9 cellular contexts compared by ENCODE assay signal in the genomic region with DNA sequence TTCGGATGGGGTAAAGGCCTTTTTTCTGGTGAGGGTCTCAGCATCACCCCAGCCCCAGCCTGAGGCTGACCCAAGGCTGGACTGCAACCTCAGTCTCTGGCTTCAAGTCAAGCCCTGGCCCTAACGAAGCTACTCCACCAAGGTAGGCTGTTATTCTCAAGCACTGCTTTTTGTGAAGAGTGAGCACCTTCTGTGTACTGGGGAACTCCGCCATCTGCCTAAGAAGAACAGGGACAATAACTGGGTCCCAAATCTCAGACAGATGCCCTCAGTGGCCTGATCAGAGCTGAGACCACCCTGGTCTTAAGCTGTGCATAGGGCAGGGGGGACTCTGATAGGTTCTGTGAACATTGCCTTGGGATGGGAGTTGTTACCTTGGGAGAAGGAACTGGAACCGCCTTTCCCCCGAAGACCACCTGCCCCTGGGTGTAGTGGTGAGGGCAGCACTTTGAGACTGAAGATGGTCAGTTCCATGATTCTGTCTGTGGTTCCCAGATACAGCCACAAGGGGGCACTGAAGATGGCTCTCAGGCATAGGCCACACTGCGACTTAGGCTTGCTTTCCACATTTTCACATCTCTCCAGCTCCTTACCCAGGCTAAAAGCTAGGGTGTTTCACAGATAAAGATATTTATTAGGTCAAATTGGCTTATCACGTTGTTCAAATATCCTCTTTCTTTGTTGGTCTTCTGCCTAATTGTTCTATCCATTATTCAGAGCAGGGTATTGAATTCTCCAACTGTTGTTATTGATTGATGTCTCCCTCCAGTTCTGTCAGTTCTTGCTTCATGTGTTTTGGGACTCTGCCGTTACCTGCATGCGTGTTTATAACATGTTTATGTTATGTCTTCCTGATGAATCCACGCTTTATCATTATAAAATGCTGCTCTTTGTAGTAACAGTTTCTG. TPM values are rescaled to one million over a fixed set of nuclear protein-coding genes. Genes with fewer than 3 reads are reported as not detected.
DNase-seq lines count a peak whose midpoint lies in the region; ATAC-seq and TF ChIP-seq lines count a peak whose summit lies in the region.
"Had no signal": no experiment of that assay in that cellular context is flagged by ENCODE, and none has a peak within 500 bp of the region (broad histone marks: within the 10 kb centered on the region; RNA-seq: fewer than 3 reads in every experiment).

No MANE protein-coding gene starts in this region.

- H4K20me1 ChIP-seq in Karpas-422 (ENCODE audit: insufficient read depth, low read depth, low read length) (no peaks in the 10 kb centered on the region), SK-N-SH (ENCODE audit: insufficient read depth) (no peaks in the 10 kb centered on the region)

- no peak overlapping the region for H4K8ac ChIP-seq in trophoblast cell (ENCODE audit: low read depth, low read length)

- no peak overlapping the region for H3K9ac ChIP-seq in Karpas-422 (ENCODE audit: low read length)
- no peak overlapping the region for H3K9ac ChIP-seq in SK-N-SH
- no peak overlapping the region for H3K9ac ChIP-seq in trophoblast cell (ENCODE audit: low read length)

- H4K91ac ChIP-seq in trophoblast cell (ENCODE audit: low read depth, low read length) = no peak overlapping the region

- H3K9me2 ChIP-seq in Karpas-422 (replicated peaks; ENCODE audit: insufficient read depth, low read length) (no peaks in the 10 kb centered on the region), SK-N-SH (no peaks in the 10 kb centered on the region)

- H3K36me3 Mint-ChIP-seq in CD4-positive, alpha-beta T cell (ENCODE audit: low read depth) = no peaks in the 10 kb centered on the region

- no peak overlapping the region for H3K27ac ChIP-seq in CD4-positive, alpha-beta T cell (ENCODE audit: low read depth, low read length)
- H3K27ac ChIP-seq in Karpas-422 (ENCODE audit: low read length) = no peak overlapping the region
- no peak overlapping the region for H3K27ac ChIP-seq in SK-N-SH (ENCODE audit: low read depth in 2 of 2, low read length in 1 of 2)
- H3K27ac ChIP-seq in trophoblast cell (ENCODE audit: low read depth, low read length) = no peak overlapping the region
- H3K27ac ChIP-seq in upper lobe of left lung = no peak overlapping the region

- H3K9me3 ChIP-seq in CD4-positive, alpha-beta T cell (ENCODE audit: control insufficient read depth, low read length) = no peaks in the 10 kb centered on the region
- no peaks in the 10 kb centered on the region for H3K9me3 ChIP-seq in Karpas-422 (ENCODE audit: low read length)
- H3K9me3 ChIP-seq in SK-N-SH = no peaks in the 10 kb centered on the region
- H3K9me3 ChIP-seq in trophoblast cell (ENCODE audit: insufficient read depth, low read depth, low read length) = no peaks in the 10 kb centered on the region
- no peaks in the 10 kb centered on the region for H3K9me3 ChIP-seq in upper lobe of left lung

- H3K23ac ChIP-seq in trophoblast cell (ENCODE audit: low read length) = no peak overlapping the region

- H3K4ac ChIP-seq in trophoblast cell (ENCODE audit: low read depth, low read length) = no peak overlapping the region

- intact Hi-C loops in CD4-positive, alpha-beta T cell (cut with DNase I, micrococcal nuclease) = loop anchor here (1.0 to 5.0 kb wide), 4 partner anchors 64 to 516 kb away; no protein-coding TSS in a partner anchor

- POLR2A ChIA-PET in CD4-positive, alpha-beta T cell (lab: Charles Lee) = interaction anchor here (0.7 to 1.7 kb wide), 2 partner anchors 11 to 14 kb away, joined by 3 to 8 read pairs; no protein-coding TSS in a partner anchor
- POLR2A ChIA-PET in SK-N-SH (lab: Yijun Ruan, JAX) = no interaction called here

- H3K4me1 ChIP-seq in Karpas-422 (ENCODE audit: low read length) (no peaks in the 10 kb centered on the region; the same call in 1 of the 2 replicates), SK-N-SH (ENCODE audit: control insufficient read depth in 1 of 2, insufficient read depth in 2 of 2, low read depth in 1 of 2, low read length in 1 of 2) (no peaks in the 10 kb centered on the region; a peak in 1 of 4 replicates), trophoblast cell (ENCODE audit: control insufficient read depth in 1 of 2, insufficient read depth in 2 of 2, low read length in 2 of 2) (peaks cover 0 to 4% of the 10 kb centered on the region in 2 experiments), upper lobe of left lung (peaks cover 0 to 6% (median 3%) of the 10 kb centered on the region in 4 donors)

- WGBS in SK-N-SH (ENCODE audit: low lambda C conversion rate) = 28% methylated on average over 9 of the region's 10 CpGs
- no CpG with 5 or more reads among the region's 10 CpGs for WGBS in trophoblast cell (ENCODE audit: extremely low coverage, insufficient coverage, insufficient read length)
- 33 to 45% methylated on average over 8 to 10 of the region's 10 CpGs for WGBS in upper lobe of left lung, 2 donors

- no peak overlapping the region for H3K18ac ChIP-seq in trophoblast cell (ENCODE audit: low read length)

- no peaks in the 10 kb centered on the region for H3F3A ChIP-seq in SK-N-SH (replicated peaks; ENCODE audit: insufficient read depth)

- peaks cover 27% of the 10 kb centered on the region for H3K4me1 Mint-ChIP-seq in CD4-positive, alpha-beta T cell (ENCODE audit: low read depth)

- H3K79me1 ChIP-seq in trophoblast cell (ENCODE audit: low read length) = no peaks in the 10 kb centered on the region

- H3K27ac Mint-ChIP-seq in CD4-positive, alpha-beta T cell = no peak overlapping the region
- H3K27ac Mint-ChIP-seq: T-helper 1 cell treated with Interleukin-12 subunit alpha and Interleukin-12 subunit beta and Interleukin-4 antibody, amounts not matched to agents 30 μg/mL and 1 μg/mL, for 36 hours had no signal

- H2BK5ac ChIP-seq in trophoblast cell (ENCODE audit: low read depth, low read length, poor library complexity) = no peak overlapping the region

- H2AFZ ChIP-seq in Karpas-422 (ENCODE audit: low read length) (peak overlapping the region; percentile 55; the same call in 1 of the 2 replicates), SK-N-SH (ENCODE audit: low read depth) (no peak overlapping the region), trophoblast cell (ENCODE audit: insufficient read depth, low read length, poor library complexity) (no peak overlapping the region)

- TF ChIP-seq CTCF in CD4-positive, alpha-beta T cell (IDR thresholded peaks at IDR 0.05) = peak; percentile 96
- TF ChIP-seq CTCF in SK-N-SH (IDR thresholded peaks at IDR 0.05) (peak; percentile 86), upper lobe of left lung (IDR thresholded peaks at IDR 0.05) (peak; percentile 79 to 92 (median 87))

- DNase-seq in CD4-positive, alpha-beta T cell = peak; percentile 53 to 70 (median 60)
- DNase-seq in Karpas-422 (peak; percentile 89), SK-N-SH (peak; percentile 79), globus pallidus (ENCODE audit: low spot score) (peak; percentile 82), trophoblast cell (peak; percentile 70 to 90), upper lobe of left lung (peak in 1 of 2 donors; percentile 75)
- DNase-seq in activated naive CD4-positive, alpha-beta T cell treated with Interleukin-2 at 50 U/mL for 16 hours = peak; percentile 72

- no peaks in the 10 kb centered on the region for H3K9me3 Mint-ChIP-seq in CD4-positive, alpha-beta T cell
- H3K9me3 Mint-ChIP-seq: T-helper 1 cell treated with Interleukin-12 subunit alpha and Interleukin-12 subunit beta and Interleukin-4 antibody, amounts not matched to agents 30 μg/mL and 1 μg/mL, for 36 hours had no signal

- H3K27me3 Mint-ChIP-seq in CD4-positive, alpha-beta T cell = no peaks in the 10 kb centered on the region

- CTCF ChIA-PET in CD4-positive, alpha-beta T cell (lab: Charles Lee) = interaction anchor here (0.6 to 3.4 kb wide), 12 partner anchors 9 to 92 kb away, joined by 3 to 70 read pairs (median 4); a partner anchor contains a TSS
- CTCF ChIA-PET in SK-N-SH (lab: Yijun Ruan, JAX) = interaction anchor here (0.6 to 5.0 kb wide), 27 partner anchors 10 to 515 kb away, joined by 3 to 115 read pairs (median 7); a partner anchor contains a TSS

- H3K4me2 ChIP-seq in Karpas-422 (ENCODE audit: low read depth, low read length, poor library complexity, severe bottlenecking) (no peak overlapping the region), SK-N-SH (no peak overlapping the region), trophoblast cell (ENCODE audit: low read length) (no peak overlapping the region)

- H4K12ac ChIP-seq in trophoblast cell (ENCODE audit: low read depth, low read length) = no peak overlapping the region

- peak; percentile 91 for TF ChIP-seq RAD21 in SK-N-SH (IDR thresholded peaks at IDR 0.05; ENCODE audit: low read length)

- H3K36me3 ChIP-seq in Karpas-422 (ENCODE audit: insufficient read depth, low read length) (no peaks in the 10 kb centered on the region), SK-N-SH (replicated peaks in 1 of 2; ENCODE audit: control insufficient read depth in 1 of 2, insufficient read depth in 2 of 2, low read length in 1 of 2) (no peaks in the 10 kb centered on the region), trophoblast cell (ENCODE audit: control insufficient read depth in 1 of 2, insufficient read depth in 2 of 2, low read length in 2 of 2) (no peaks in the 10 kb centered on the region), upper lobe of left lung (no peaks in the 10 kb centered on the region)

- no peak overlapping the region for H2BK120ac ChIP-seq in trophoblast cell (ENCODE audit: insufficient read depth, low read length, poor library complexity)

- no peak overlapping the region for H2BK12ac ChIP-seq in trophoblast cell (ENCODE audit: low read length)

- H3K14ac ChIP-seq in trophoblast cell (ENCODE audit: low read length) = no peak overlapping the region

- TF ChIP-seq POLR2A in upper lobe of left lung (IDR thresholded peaks at IDR 0.05) = no peak

- no peaks in the 10 kb centered on the region for H3K27me3 ChIP-seq in CD4-positive, alpha-beta T cell (ENCODE audit: control insufficient read depth, insufficient read depth, low read length)
- H3K27me3 ChIP-seq in Karpas-422 (ENCODE audit: low read length) (no peaks in the 10 kb centered on the region), SK-N-SH (ENCODE audit: insufficient read depth) (no peaks in the 10 kb centered on the region), trophoblast cell (ENCODE audit: insufficient read depth, low read length) (no peaks in the 10 kb centered on the region), upper lobe of left lung (no peaks in the 10 kb centered on the region)

- H3K79me2 ChIP-seq in Karpas-422 (ENCODE audit: low read length) (no peaks in the 10 kb centered on the region), SK-N-SH (ENCODE audit: insufficient read depth) (no peaks in the 10 kb centered on the region), trophoblast cell (ENCODE audit: control insufficient read depth, insufficient read depth, low read length, poor library complexity) (no peaks in the 10 kb centered on the region)

- TF ChIP-seq EP300 in SK-N-SH (IDR thresholded peaks at IDR 0.05; ENCODE audit: borderline replicate concordance in 1 of 2, low read depth in 1 of 2, low read length in 1 of 2) (no peak), upper lobe of left lung (IDR thresholded peaks at IDR 0.05) (no peak)

- H2AK5ac ChIP-seq in trophoblast cell (ENCODE audit: low read length) = no peak overlapping the region

- no peak overlapping the region for H3K4me3 Mint-ChIP-seq in CD4-positive, alpha-beta T cell
- H3K4me3 Mint-ChIP-seq: T-helper 1 cell treated with Interleukin-12 subunit alpha and Interleukin-12 subunit beta and Interleukin-4 antibody, amounts not matched to agents 30 μg/mL and 1 μg/mL, for 36 hours had no signal

- peak; percentile 94 for ATAC-seq in CD4-positive, alpha-beta T cell (ENCODE audit: poor library complexity)
- ATAC-seq in GM19463 (IDR thresholded peaks at IDR 0.05; ENCODE audit: unreplicated experiment) = peak; percentile 57
- peak; percentile 89 for ATAC-seq in upper lobe of left lung (ENCODE audit: low FRiP score in 2 of 2)

- H3K4me3 ChIP-seq in Karpas-422 (ENCODE audit: low read length) = no peak overlapping the region
- no peak overlapping the region for H3K4me3 ChIP-seq in SK-N-SH (ENCODE audit: low read depth in 2 of 2, low read length in 1 of 2)
- no peak overlapping the region for H3K4me3 ChIP-seq in trophoblast cell (ENCODE audit: low read depth, low read length)
- no peak overlapping the region for H3K4me3 ChIP-seq in upper lobe of left lung

RNA-seq across cellular contexts. Expression of a gene that starts 11.8 kb away (rescaled TPM):
- total RNA-seq in CD4-positive, alpha-beta T cell = 10 to 100 TPM; 16.5 to 19.5 TPM
- 35.4 and 52.7 TPM in 2 replicates for total RNA-seq in Karpas-422 (2014; rRNA removed; shearing (Covaris generic); ENCODE audit: low replicate concordance)
- polyA plus RNA-seq in SK-N-SH (2012; rRNA removed) = 5.8 and 7.7 TPM in 2 replicates
- polyA plus RNA-seq in SK-N-SH (2012; cell fraction: cytosol; rRNA removed) = 7.4 and 7.8 TPM in 2 replicates
- polyA plus RNA-seq in SK-N-SH (2012; cell fraction: nucleus; rRNA removed) = 9.6 and 11.4 TPM in 2 replicates
- 4.8 and 5.0 TPM in 2 replicates for polyA plus RNA-seq in trophoblast cell (2013)
- total RNA-seq in upper lobe of left lung = 10 to 100 TPM; 23.3 to 72.3 (median 28.5) TPM

RNA-seq across cellular contexts. Expression of a gene that starts 34.6 kb away (rescaled TPM):
- under 1 TPM; 0.19 to 0.25 TPM for total RNA-seq in CD4-positive, alpha-beta T cell
- total RNA-seq in Karpas-422 (2014; rRNA removed; shearing (Covaris generic); ENCODE audit: low replicate concordance) = 1.9 and 3.7 TPM in 2 replicates
- 1.1 and 1.4 TPM in 2 replicates for polyA plus RNA-seq in SK-N-SH (2012; rRNA removed)
- polyA plus RNA-seq in SK-N-SH (2012; cell fraction: cytosol; rRNA removed) = 0.88 and 1.3 TPM in 2 replicates
- 0.87 and 0.93 TPM in 2 replicates for polyA plus RNA-seq in SK-N-SH (2012; cell fraction: nucleus; rRNA removed)
- 0.04 and 0.12 TPM in 2 replicates for polyA plus RNA-seq in trophoblast cell (2013)
- total RNA-seq in upper lobe of left lung = 10 to 100 TPM in 3 of 6 donors, 1 to 10 TPM in 3; 2.1 to 17.3 (median 10.4) TPM
